In genomic region chr12:49476091-49476490, GRCh38 we compare ENCODE assay signal across 22 cellular contexts.
DNase-seq lines count a peak whose midpoint lies in the region; ATAC-seq and TF ChIP-seq lines count a peak whose summit lies in the region.
"Had no signal": no experiment of that assay in that cellular context is flagged by ENCODE, and none has a peak within 500 bp of the region (broad histone marks: within the 10 kb centered on the region; RNA-seq: fewer than 3 reads in every experiment).

No MANE protein-coding gene starts in this region.

- peaks cover 35% of the 10 kb centered on the region for H3K4me1 Mint-ChIP-seq in endodermal cell

- DNase-seq in NCI-H524 treated with DMSO at 0.1 percent for 48 hours (lab: John Stamatoyannopoulos, UW) = peak; percentile 76
- peak; percentile 63 for DNase-seq in endodermal cell
- DNase-seq in left colon = no peak
- DNase-seq in vagina (ENCODE audit: extremely low spot score in 2 of 2) = no peak
- DNase-seq in HuH-7.5 (ENCODE audit: low spot score) = no peak
- DNase-seq: CD4-positive, CD25-positive, alpha-beta regulatory T cell; DMS79 treated with DMSO at 0.1 percent for 48 hours; GM23248; KG1; NCI-H1092; NCI-H1436 treated with DMSO at 0.1 percent for 48 hours; NCI-H2081 treated with DMSO at 0.1 percent for 48 hours; NCI-H446 treated with DMSO at 0.1 percent for 48 hours; NCI-H748 treated with DMSO at 0.1 percent for 48 hours; PC-9; SHP77 treated with DMSO at 0.1 percent for 48 hours; SW 1271 had no signal

- no peaks in the 10 kb centered on the region for H3K9me3 ChIP-seq in HEK293 (ENCODE audit: control insufficient read depth, insufficient read depth, low read depth, low read length)
- H3K9me3 ChIP-seq in endodermal cell (ENCODE audit: control insufficient read depth, low read length) = no peaks in the 10 kb centered on the region
- H3K9me3 ChIP-seq in vagina = no peaks in the 10 kb centered on the region

- H3K27me3 ChIP-seq in endodermal cell (ENCODE audit: control insufficient read depth, insufficient read depth, low read length, poor library complexity, severe bottlenecking) (no peaks in the 10 kb centered on the region), vagina (no peaks in the 10 kb centered on the region)

- H3K27ac ChIP-seq in HEK293 (ENCODE audit: extremely low read depth, low read depth, low read length) = no peak overlapping the region
- no peak overlapping the region for H3K27ac ChIP-seq in endodermal cell (ENCODE audit: low read depth, low read length)
- no peak overlapping the region for H3K27ac ChIP-seq in vagina
- H3K27ac ChIP-seq: GM23248, PC-9, RWPE1, SK-N-MC had no signal

- H3K9ac ChIP-seq in endodermal cell (ENCODE audit: extremely low read depth, low read length, poor library complexity, severe bottlenecking) = no peak overlapping the region
- H3K9ac ChIP-seq: GM23248 had no signal

- no peak overlapping the region for H3K4me3 Mint-ChIP-seq in endodermal cell
- H3K4me3 Mint-ChIP-seq: CD4-positive, CD25-positive, alpha-beta regulatory T cell had no signal

- POLR2A ChIA-PET in HEK293 (lab: Yijun Ruan, JAX) = no interaction called here

- CTCF ChIA-PET in HEK293 (lab: Yijun Ruan, JAX) = interaction anchor here (1.0 kb wide), 1 partner anchor 145 kb away, joined by 3 read pairs; no protein-coding TSS in a partner anchor

- TF ChIP-seq CTCF in HEK293 (tag by site-specific recombination; IDR thresholded peaks at IDR 0.05) (no peak), endodermal cell (conservative IDR thresholded peaks at IDR 0.05) (peak; percentile 23), vagina (IDR thresholded peaks at IDR 0.05) (no peak)

- H3K4me3 ChIP-seq in HEK293 (ENCODE audit: low read depth, low read length) (no peak overlapping the region), endodermal cell (ENCODE audit: low read length) (no peak overlapping the region), vagina (no peak overlapping the region)
- H3K4me3 ChIP-seq: GM23248, PC-9, SK-N-MC had no signal

- H3K4me1 ChIP-seq in HEK293 (ENCODE audit: control insufficient read depth, insufficient read depth, low read length) = no peaks in the 10 kb centered on the region
- H3K4me1 ChIP-seq in endodermal cell (ENCODE audit: control insufficient read depth, insufficient read depth, low read length) = no peaks in the 10 kb centered on the region
- H3K4me1 ChIP-seq in vagina = no peaks in the 10 kb centered on the region

- H3K27me3 Mint-ChIP-seq in endodermal cell (ENCODE audit: insufficient read depth) = no peaks in the 10 kb centered on the region
- H3K27me3 Mint-ChIP-seq: CD4-positive, CD25-positive, alpha-beta regulatory T cell had no signal

- no peaks in the 10 kb centered on the region for H3K36me3 ChIP-seq in HEK293 (ENCODE audit: control insufficient read depth in 2 of 2, insufficient read depth in 1 of 2, low read length in 2 of 2)
- no peaks in the 10 kb centered on the region for H3K36me3 ChIP-seq in endodermal cell (ENCODE audit: control insufficient read depth, insufficient read depth, low read length)
- no peaks in the 10 kb centered on the region for H3K36me3 ChIP-seq in vagina

- TF ChIP-seq POLR2A in vagina (IDR thresholded peaks at IDR 0.05) = no peak

- no peaks in the 10 kb centered on the region for H3K9me3 Mint-ChIP-seq in endodermal cell
- H3K9me3 Mint-ChIP-seq: CD4-positive, CD25-positive, alpha-beta regulatory T cell had no signal

- H3K36me3 Mint-ChIP-seq in endodermal cell (ENCODE audit: low read depth) = peaks cover 21% of the 10 kb centered on the region

- ATAC-seq in left colon = no peak
- ATAC-seq in HG02763 (IDR thresholded peaks at IDR 0.05; ENCODE audit: unreplicated experiment) = no peak
- ATAC-seq: HCT116 had no signal

- intact Hi-C loops in left colon (cut with DNase I, micrococcal nuclease) (no loop called here), vagina (cut with DNase I) (no loop called here)

- 88 to 90% methylated on average over 9 to 12 of the region's 12 CpGs for WGBS in endodermal cell (ENCODE audit: insufficient coverage in 1 of 2, insufficient read length in 1 of 2), 2 experiments

- H3K27ac Mint-ChIP-seq in endodermal cell = peak overlapping the region; percentile 35
- H3K27ac Mint-ChIP-seq: CD4-positive, CD25-positive, alpha-beta regulatory T cell had no signal

TF ChIP-seq in HEK293, 187 proteins besides CTCF, POLR2A, EP300 and RAD21:
- TF ChIP-seq ZNF677 (tag by site-specific recombination; IDR thresholded peaks at IDR 0.05) = no peak
- peak; percentile 43; the same call in 1 of the 2 replicates for TF ChIP-seq MZF1 (tag by site-specific recombination; IDR thresholded peaks at IDR 0.05; ENCODE audit: borderline replicate concordance)

Comparison
In these comparisons a context has a peak if more than half of its experiments do, and no peak if none do; other contexts are left out.
1. DNase-seq: peak in NCI-H524 treated with DMSO at 0.1 percent for 48 hours (single experiment) and endodermal cell (single experiment); none in left colon (0 of 2), vagina (0 of 2) and HuH-7.5 (single experiment).